7 cellular contexts compared by ENCODE assay signal in the genomic region with DNA sequence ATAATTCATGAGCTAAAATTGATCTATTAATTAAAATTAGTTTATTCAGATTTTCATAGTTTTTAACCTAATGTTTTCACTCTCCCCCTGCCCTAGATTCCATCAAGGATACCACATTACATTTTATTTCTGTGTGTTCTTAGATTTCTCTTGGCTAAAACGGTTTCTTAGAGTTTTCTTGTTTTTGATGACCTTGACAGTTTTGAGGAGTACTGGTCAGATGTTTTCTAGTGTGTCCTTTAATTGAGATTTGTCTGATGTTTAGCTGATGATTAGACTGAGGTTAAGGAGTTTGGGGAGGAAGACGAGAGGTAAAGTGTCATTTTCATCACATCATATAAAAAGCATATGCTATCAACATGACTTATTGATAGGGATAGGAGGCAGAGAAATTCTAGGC.
"Had no signal": no experiment of that assay in that cellular context is flagged by ENCODE, and none has a peak within 500 bp of the region (broad histone marks: within the 10 kb centered on the region; RNA-seq: fewer than 3 reads in every experiment).

No MANE protein-coding gene starts in this region.

- H3K4me3 ChIP-seq: GM23338 had no signal

- DNase-seq: H9, HCEC 1CT, KG1 had no signal

- H3K27ac ChIP-seq: HL-60 had no signal

- H3K4me2 ChIP-seq: GM23338 had no signal

- H2AFZ ChIP-seq: GM23338 had no signal

- ATAC-seq: GM23338 had no signal

- FAIRE-seq: H1, H54 had no signal
